ENCODE assay signal across 8 cellular contexts in genomic region chr12:111429760-111430417, GRCh38.
DNase-seq lines count a peak whose midpoint lies in the region; ATAC-seq and FAIRE-seq lines count a peak whose summit lies in the region.

No MANE protein-coding gene starts in this region.

- FAIRE-seq in GM18507 (lab: Jason Lieb, UNC) = peak; percentile 66

- H3K9me3 ChIP-seq in effector memory CD4-positive, alpha-beta T cell (ENCODE audit: control insufficient read depth, low read length) = no peaks in the 10 kb centered on the region

- DNase-seq in GM18507 (ENCODE audit: extremely low spot score, insufficient read length, low read depth) (no peak), T1000 (lab: John Stamatoyannopoulos, UW) (no peak), GF-D8 (lab: John Stamatoyannopoulos, UW) (no peak)
- peak; percentile 60 for DNase-seq in activated CD4-positive, alpha-beta T cell treated with anti-CD3 and anti-CD28 coated beads for 48 hours
- DNase-seq in effector memory CD4-positive, alpha-beta T cell = peak; percentile 72 to 76 (median 75)
- peak; percentile 63 to 68 for DNase-seq in stimulated activated CD8-positive, alpha-beta memory T cell treated with anti-CD3 and anti-CD28 coated beads, Interleukin-2, amount 100 ng/mL, for 48 hours (ENCODE audit: low read depth in 2 of 2)

- peak overlapping the region; percentile 54 for H3K4me3 ChIP-seq in effector memory CD4-positive, alpha-beta T cell (ENCODE audit: insufficient read depth, low read depth, low read length, poor library complexity, severe bottlenecking)

- ATAC-seq in GM21737 (IDR thresholded peaks at IDR 0.05; ENCODE audit: unreplicated experiment) (no peak), GM18909 (IDR thresholded peaks at IDR 0.05; ENCODE audit: poor library complexity, unreplicated experiment) (no peak)

- H3K27me3 ChIP-seq in effector memory CD4-positive, alpha-beta T cell (replicated peaks; ENCODE audit: control insufficient read depth, insufficient read depth, low read length, poor library complexity, severe bottlenecking) = no peaks in the 10 kb centered on the region

- H3K27ac ChIP-seq in effector memory CD4-positive, alpha-beta T cell (ENCODE audit: insufficient read depth, low read length, poor library complexity, severe bottlenecking) = peak overlapping the region; percentile 100

- peaks cover 98% of the 10 kb centered on the region for H3K4me1 ChIP-seq in effector memory CD4-positive, alpha-beta T cell (ENCODE audit: control insufficient read depth, insufficient read depth, low read length, poor library complexity, severe bottlenecking)

- H3K36me3 ChIP-seq in effector memory CD4-positive, alpha-beta T cell (ENCODE audit: control insufficient read depth, insufficient read depth, low read length) = no peaks in the 10 kb centered on the region

Comparison
In these comparisons a context has a peak if more than half of its experiments do, and no peak if none do; other contexts are left out.
1. DNase-seq: peak in activated CD4-positive, alpha-beta T cell treated with anti-CD3 and anti-CD28 coated beads for 48 hours (single experiment), effector memory CD4-positive, alpha-beta T cell (3 of 3) and stimulated activated CD8-positive, alpha-beta memory T cell treated with anti-CD3 and anti-CD28 coated beads, Interleukin-2, amount 100 ng/mL, for 48 hours (2 of 2); none in GM18507 (single experiment), T1000 (single experiment) and GF-D8 (single experiment).